In genomic region chr6:77448546-77448945, GRCh38 we compare ENCODE assay signal across 27 cellular contexts. TPM values are rescaled to one million over a fixed set of nuclear protein-coding genes. Genes with fewer than 3 reads are reported as not detected.
"Had no signal": no experiment of that assay in that cellular context is flagged by ENCODE, and none has a peak within 500 bp of the region (broad histone marks: within the 10 kb centered on the region; RNA-seq: fewer than 3 reads in every experiment).

No MANE protein-coding gene starts in this region.

- H3K36me3 ChIP-seq: brain microvascular endothelial cell, esophagus muscularis mucosa, WERI-Rb-1 had no signal

- H3K4me3 ChIP-seq: coronary artery, dorsolateral prefrontal cortex, esophagus muscularis mucosa had no signal

- ATAC-seq: activated CD4-positive, CD25-positive, alpha-beta regulatory T cell treated with anti-CD3 and anti-CD28 coated beads, Interleukin-2, amount 50 U/mL, for 24 hours; activated CD8-positive, alpha-beta T cell treated with anti-CD3 and anti-CD28 coated beads for 36 hours; activated T-cell treated with anti-CD3 and anti-CD28 coated beads, Interleukin-2, amount 50 U/mL, for 4 hours; activated T-helper 17 cell treated with anti-CD3 and anti-CD28 coated beads, Interleukin-2, amount 50 U/mL, for 72 hours; T-helper 17 cell had no signal

- H3K27ac ChIP-seq: brain microvascular endothelial cell, coronary artery, dorsolateral prefrontal cortex, WERI-Rb-1 had no signal

- H3K27me3 ChIP-seq: brain microvascular endothelial cell, dorsolateral prefrontal cortex, esophagus muscularis mucosa had no signal

- DNase-seq: activated B cell treated with CpG ODN at 0.5 μM for 24 hours; activated CD4-positive, alpha-beta T cell treated with anti-CD3 and anti-CD28 coated beads for 48 hours; activated CD4-positive, alpha-beta T cell treated with anti-CD3 and anti-CD28 coated beads, Interleukin-2, amount 50 U/mL, for 1 hour; activated CD4-positive, alpha-beta T cell treated with anti-CD3 and anti-CD28 coated beads, Interleukin-2, amount 50 U/mL, for 48 hours; activated CD8-positive, alpha-beta memory T cell treated with anti-CD3 and anti-CD28 coated beads for 24 hours; activated CD8-positive, alpha-beta T cell treated with anti-CD3 and anti-CD28 coated beads for 36 hours; activated effector memory CD4-positive, alpha-beta T cell treated with Interleukin-2 at 50 U/mL for 16 hours; activated gamma-delta T cell treated with Interleukin-2 at 50 U/mL for 16 hours; activated naive CD4-positive, alpha-beta T cell treated with anti-CD3 and anti-CD28 coated beads, Interleukin-2, amount 50 U/mL, for 16 hours; activated naive CD4-positive, alpha-beta T cell treated with Interleukin-2 at 50 U/mL for 16 hours; activated T-cell treated with anti-CD3 and anti-CD28 coated beads, Interleukin-2, amount 50 U/mL, for 4 hours; amniotic stem cell; anterior cingulate cortex; brain microvascular endothelial cell; dorsolateral prefrontal cortex; effector memory CD4-positive, alpha-beta T cell; endodermal cell; erythroblast; foreskin fibroblast; head of caudate nucleus; T-helper 17 cell; T1000; WERI-Rb-1 had no signal

RNA-seq across cellular contexts. Expression of gene HTR1B, which starts 14.7 kb away (rescaled TPM):
- total RNA-seq: activated B cell treated with CpG ODN at 0.5 μM for 24 hours; activated CD8-positive, alpha-beta T cell treated with anti-CD3 and anti-CD28 coated beads for 36 hours; activated T-cell treated with anti-CD3 and anti-CD28 coated beads, Interleukin-2, amount 50 U/mL, for 4 hours; activated T-helper 17 cell treated with anti-CD3 and anti-CD28 coated beads, Interleukin-2, amount 50 U/mL, for 72 hours; T-helper 17 cell had no signal
